Comparison of ENCODE assay signal across 13 cellular contexts in the genomic region with DNA sequence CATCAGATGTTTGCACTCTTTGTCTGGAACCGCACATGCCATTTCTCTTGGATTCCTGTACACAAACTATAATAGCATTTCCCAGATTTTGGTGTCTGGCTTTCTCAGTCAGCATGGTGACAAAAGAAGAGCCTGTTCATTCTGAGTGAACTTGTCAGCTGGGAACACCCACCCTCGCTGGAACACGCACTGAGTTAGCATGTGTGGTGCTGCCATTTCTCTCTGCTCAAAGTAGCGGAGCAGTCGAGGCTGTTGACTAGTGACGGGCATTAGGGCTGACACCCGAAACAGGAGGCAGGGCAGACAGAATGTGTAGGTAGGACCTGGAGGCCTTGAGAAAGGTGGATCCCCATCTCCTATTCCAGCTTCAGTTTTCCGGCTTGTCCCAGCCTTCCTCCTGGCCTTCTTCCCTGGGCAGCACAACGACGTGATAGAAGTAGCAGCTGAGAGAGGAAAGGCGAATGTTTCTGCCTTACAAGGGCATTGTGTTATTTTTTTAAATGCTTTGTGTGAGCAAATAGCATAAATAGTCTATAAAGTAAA.
DNase-seq lines count a peak whose midpoint lies in the region; ATAC-seq and TF ChIP-seq lines count a peak whose summit lies in the region.
"Had no signal": no experiment of that assay in that cellular context is flagged by ENCODE, and none has a peak within 500 bp of the region (broad histone marks: within the 10 kb centered on the region; RNA-seq: fewer than 3 reads in every experiment).

No MANE protein-coding gene starts in this region.

- 0 out of 4 replicates have a peak overlapping the region, but pooled peaks of 1 of the 2 experiments have one; percentile 45 for H3K4me3 ChIP-seq in HCT116 (replicated peaks in 1 of 2; ENCODE audit: low read depth in 1 of 2, low read length in 2 of 2)
- H3K4me3 ChIP-seq in mammary epithelial cell (replicated peaks in 1 of 3; ENCODE audit: insufficient read depth in 1 of 3, low read depth in 2 of 3, low read length in 3 of 3): no peak overlapping the region
- H3K4me3 ChIP-seq in subcutaneous abdominal adipose tissue (ENCODE audit: low read depth in 1 of 5, low read length in 5 of 5): no peak overlapping the region

- DNase-seq in HCT116 (ENCODE audit: low read depth, low spot score) (no peak), mammary epithelial cell (no peak), middle frontal gyrus (ENCODE audit: extremely low spot score, low spot score) (peak; percentile 37), SIG-M5 treated with dmso at 0.1 percent for 504 hours (lab: John Stamatoyannopoulos, UW; ENCODE audit: unreplicated experiment) (no peak), NCI-H2227 (lab: John Stamatoyannopoulos, UW; ENCODE audit: unreplicated experiment) (no peak), HPDE6-E6E7 (ENCODE audit: extremely low spot score) (no peak)
- DNase-seq: activated gamma-delta T cell treated with Interleukin-2 at 50 U/mL for 16 hours, GF-D8, NCI-H1092 treated with DMSO at 0.1 percent for 48 hours, NCI-H446 treated with DMSO at 0.1 percent for 48 hours, T1000 had no signal

- H3K79me2 ChIP-seq in HCT116 (ENCODE audit: insufficient read depth, low read length) (no peaks in the 10 kb centered on the region), mammary epithelial cell (ENCODE audit: insufficient read depth, low read length) (peaks cover 87% of the 10 kb centered on the region)

- RAD21 ChIA-PET in HCT116 (lab: Charles Lee; ENCODE audit: low non-redundant PET in 1 of 2, low total read pairs in 2 of 2, uncharacterized antibody in 2 of 2, unreplicated experiment in 2 of 2): no interaction called here

- dilution Hi-C loops in mammary epithelial cell (cut with HindIII; ENCODE audit: low sequenced_read_pairs): no loop called here

- POLR2A ChIA-PET in HCT116 (lab: Charles Lee): no interaction called here

- H3K9ac ChIP-seq in HCT116 (ENCODE audit: low read length) (peak overlapping the region; percentile 57), mammary epithelial cell (ENCODE audit: insufficient read depth, low read length) (peak overlapping the region; percentile 64), subcutaneous abdominal adipose tissue (ENCODE audit: low read length in 5 of 5) (no peak overlapping the region)

- no peak overlapping the region for H2AFZ ChIP-seq in HCT116 (ENCODE audit: low read depth, low read length, poor library complexity, severe bottlenecking)
- no peak overlapping the region for H2AFZ ChIP-seq in mammary epithelial cell (ENCODE audit: low read depth, low read length)

- in situ Hi-C loops in mammary epithelial cell (cut with MboI; ENCODE audit: low sequenced_read_pairs in 2 of 2): no loop called here

- peak overlapping the region; percentile 67 for H3K4me2 ChIP-seq in HCT116 (ENCODE audit: low read length)
- H3K4me2 ChIP-seq in mammary epithelial cell (ENCODE audit: insufficient read depth, low read depth, low read length): peak overlapping the region; percentile 8

- no peaks in the 10 kb centered on the region for H3K27me3 ChIP-seq in HCT116 (ENCODE audit: insufficient read depth, low read length)
- H3K27me3 ChIP-seq in mammary epithelial cell (ENCODE audit: insufficient read depth, low read length): no peaks in the 10 kb centered on the region
- H3K27me3 ChIP-seq in subcutaneous abdominal adipose tissue (ENCODE audit: control insufficient read depth in 5 of 5, insufficient read depth in 4 of 5, low read length in 5 of 5): no peaks in the 10 kb centered on the region

- H3K36me3 ChIP-seq in HCT116 (ENCODE audit: control insufficient read depth in 1 of 2, insufficient read depth in 2 of 2, low read length in 2 of 2): no peaks in the 10 kb centered on the region
- H3K36me3 ChIP-seq in mammary epithelial cell (ENCODE audit: insufficient read depth, low read length): peaks cover 10% of the 10 kb centered on the region
- H3K36me3 ChIP-seq in subcutaneous abdominal adipose tissue (ENCODE audit: control insufficient read depth in 5 of 5, insufficient read depth in 5 of 5, low read length in 5 of 5): no peaks in the 10 kb centered on the region

- 80% methylated on average over 11 of the region's 11 CpGs for WGBS in mammary epithelial cell (ENCODE audit: low coverage, missing lambda C conversion rate)

- H4K20me1 ChIP-seq in HCT116 (ENCODE audit: insufficient read depth) (no peaks in the 10 kb centered on the region), mammary epithelial cell (ENCODE audit: insufficient read depth, low read length) (no peaks in the 10 kb centered on the region)

- H3K9me3 ChIP-seq in HCT116 (ENCODE audit: control insufficient read depth in 1 of 2, insufficient read depth in 1 of 2, low read depth in 1 of 2, low read length in 2 of 2) (no peaks in the 10 kb centered on the region), mammary epithelial cell (replicated peaks; ENCODE audit: insufficient read depth, low read length) (no peaks in the 10 kb centered on the region), subcutaneous abdominal adipose tissue (ENCODE audit: control insufficient read depth in 5 of 5, low read length in 5 of 5) (no peaks in the 10 kb centered on the region)

- TF ChIP-seq CTCF in HCT116 (IDR thresholded peaks at IDR 0.05 in 2 of 3, conservative IDR thresholded peaks at IDR 0.05 in 1 of 3; ENCODE audit: borderline replicate concordance in 1 of 3, insufficient read depth in 1 of 3, low read depth in 2 of 3, low read length in 2 of 3) (no peak), mammary epithelial cell (conservative IDR thresholded peaks at IDR 0.05 in 1 of 2, IDR thresholded peaks at IDR 0.05 in 1 of 2; ENCODE audit: extremely low read depth in 1 of 2, insufficient read depth in 1 of 2, low read depth in 1 of 2, low read length in 2 of 2) (no peak)

- no peak for TF ChIP-seq RAD21 in HCT116 (IDR thresholded peaks at IDR 0.05; ENCODE audit: low read depth)

- no peak for ATAC-seq in HCT116
- no peak for ATAC-seq in GM19467 (IDR thresholded peaks at IDR 0.05; ENCODE audit: unreplicated experiment)

- no peak for TF ChIP-seq POLR2A in HCT116 (IDR thresholded peaks at IDR 0.05; ENCODE audit: borderline replicate concordance, extremely low read depth, insufficient read depth, insufficient read length)

- H3K9me2 ChIP-seq in HCT116 (ENCODE audit: insufficient read depth): no peaks in the 10 kb centered on the region

- BruUV-seq in HCT116 (replicated peaks; lab: Mats Ljungman, UMichigan): TSS peak; percentile 36
- no TSS peak for BruUV-seq in mammary epithelial cell (replicated peaks; lab: Mats Ljungman, UMichigan)

- CTCF ChIA-PET in HCT116 (lab: Charles Lee) (interaction anchor here (1.4 kb wide), 1 partner anchor 434 kb away, joined by 3 read pairs; no protein-coding TSS in a partner anchor), mammary epithelial cell (lab: Charles Lee; ENCODE audit: low non-redundant PET) (no interaction called here)

- H3K4me1 ChIP-seq in HCT116 (ENCODE audit: control insufficient read depth in 1 of 2, insufficient read depth in 2 of 2, low read length in 2 of 2) (peaks cover 43 to 58% of the 10 kb centered on the region in 2 experiments), mammary epithelial cell (ENCODE audit: insufficient read depth, low read length) (peaks cover 47% of the 10 kb centered on the region), subcutaneous abdominal adipose tissue (ENCODE audit: control insufficient read depth in 5 of 5, insufficient read depth in 5 of 5, low read length in 5 of 5) (peaks cover 10 to 41% (median 28%) of the 10 kb centered on the region in 5 donors)

- H3K27ac ChIP-seq in HCT116 (ENCODE audit: low read depth, low read length) (peak overlapping the region; percentile 63), mammary epithelial cell (ENCODE audit: insufficient read depth, low read depth, low read length) (peak overlapping the region; percentile 91), subcutaneous abdominal adipose tissue (ENCODE audit: low read depth, low read length) (peak overlapping the region; percentile 82)

- intact Hi-C loops in HCT116 (cut with micrococcal nuclease): no loop called here
- intact Hi-C loops in mammary epithelial cell (cut with micrococcal nuclease): no loop called here

TF ChIP-seq in HCT116, 20 proteins besides CTCF, POLR2A, EP300 and RAD21 (continues in another document):
- TF ChIP-seq EZH2 (IDR thresholded peaks at IDR 0.05) (no peak), ZBTB33 (IDR thresholded peaks at IDR 0.05; ENCODE audit: extremely low read depth, insufficient replicate concordance, low read length) (no peak), ZNF274 (IDR thresholded peaks at IDR 0.05; ENCODE audit: low read depth, low read length) (no peak), EGR1 (IDR thresholded peaks at IDR 0.05; ENCODE audit: low read depth) (no peak), YY1 (IDR thresholded peaks at IDR 0.05; ENCODE audit: extremely low read depth, insufficient replicate concordance, low read depth, low read length) (no peak), EZH2phosphoT487 (IDR thresholded peaks at IDR 0.05; ENCODE audit: borderline replicate concordance) (no peak)

Comparison
In these comparisons a context has a peak if more than half of its experiments do, and no peak if none do; other contexts are left out.
1. H3K9ac ChIP-seq: peak in HCT116 (single experiment) and mammary epithelial cell (single experiment); none in subcutaneous abdominal adipose tissue (0 of 5).
2. Peak in every context shown above with its lines, with median percentiles within 50 percentile points of each other: H3K27ac ChIP-seq.